ENCODE assay signal across 23 cellular contexts in genomic region chr3:20111836-20112235, GRCh38.
DNase-seq lines count a peak whose midpoint lies in the region; ATAC-seq and TF ChIP-seq lines count a peak whose summit lies in the region.
"Had no signal": no experiment of that assay in that cellular context is flagged by ENCODE, and none has a peak within 500 bp of the region (broad histone marks: within the 10 kb centered on the region; RNA-seq: fewer than 3 reads in every experiment).

No MANE protein-coding gene starts in this region.

- H3K9ac ChIP-seq in trophoblast cell (ENCODE audit: low read length): no peak overlapping the region

- H4K12ac ChIP-seq in trophoblast cell (ENCODE audit: low read depth, low read length): no peak overlapping the region

- no peak overlapping the region for H3K23ac ChIP-seq in trophoblast cell (ENCODE audit: low read length)

- no peaks in the 10 kb centered on the region for H3K9me3 ChIP-seq in trophoblast cell (ENCODE audit: insufficient read depth, low read depth, low read length)
- H3K9me3 ChIP-seq in effector memory CD4-positive, alpha-beta T cell (ENCODE audit: control insufficient read depth, low read length): no peaks in the 10 kb centered on the region
- H3K9me3 ChIP-seq: gastroesophageal sphincter, thoracic aorta had no signal

- no peaks in the 10 kb centered on the region for H3K36me3 ChIP-seq in trophoblast cell (ENCODE audit: control insufficient read depth in 1 of 2, insufficient read depth in 2 of 2, low read length in 2 of 2)
- H3K36me3 ChIP-seq in effector memory CD4-positive, alpha-beta T cell (ENCODE audit: control insufficient read depth, insufficient read depth, low read length): peaks cover 49% of the 10 kb centered on the region

- WGBS in trophoblast cell (ENCODE audit: extremely low coverage, insufficient coverage, insufficient read length): no CpG with 5 or more reads among the region's 6 CpGs

- H2BK120ac ChIP-seq in trophoblast cell (ENCODE audit: insufficient read depth, low read length, poor library complexity): no peak overlapping the region

- ATAC-seq in HG02981 (IDR thresholded peaks at IDR 0.05; ENCODE audit: unreplicated experiment): no peak
- ATAC-seq in GM18505 (IDR thresholded peaks at IDR 0.05; ENCODE audit: unreplicated experiment): no peak
- ATAC-seq: activated T-helper 17 cell treated with anti-CD3 and anti-CD28 coated beads, Interleukin-2, amount 50 U/mL, for 72 hours; gastroesophageal sphincter; HepG2; left colon; stimulated activated naive B cell treated with anti-CD40 and anti-IgM and Interleukin-4, amounts not matched to agents 10 μg/mL and 1 μg/mL and 100 μg/mL, for 72 hours had no signal

- CTCF ChIA-PET in RWPE1 (lab: Yijun Ruan, JAX): no interaction called here

- no peaks in the 10 kb centered on the region for H3K79me1 ChIP-seq in trophoblast cell (ENCODE audit: low read length)

- no peak overlapping the region for H3K4ac ChIP-seq in trophoblast cell (ENCODE audit: low read depth, low read length)

- no peak overlapping the region for H2BK5ac ChIP-seq in trophoblast cell (ENCODE audit: low read depth, low read length, poor library complexity)

- no peak overlapping the region for H3K4me3 ChIP-seq in trophoblast cell (ENCODE audit: low read depth, low read length)
- no peak overlapping the region for H3K4me3 ChIP-seq in effector memory CD4-positive, alpha-beta T cell (ENCODE audit: insufficient read depth, low read depth, low read length, poor library complexity, severe bottlenecking)
- H3K4me3 ChIP-seq: gastroesophageal sphincter, thoracic aorta had no signal

- no peak overlapping the region for H3K4me2 ChIP-seq in trophoblast cell (ENCODE audit: low read length)

- TF ChIP-seq CTCF in RWPE1 (conservative IDR thresholded peaks at IDR 0.05; ENCODE audit: low read depth): no peak

- H2AK5ac ChIP-seq in trophoblast cell (ENCODE audit: low read length): no peak overlapping the region

- H3K27ac ChIP-seq in RWPE1 (no peak overlapping the region), epithelial cell of prostate (no peak overlapping the region), trophoblast cell (ENCODE audit: low read depth, low read length) (no peak overlapping the region)
- no peak overlapping the region for H3K27ac ChIP-seq in effector memory CD4-positive, alpha-beta T cell (ENCODE audit: insufficient read depth, low read length, poor library complexity, severe bottlenecking)
- H3K27ac ChIP-seq: gastroesophageal sphincter, thoracic aorta had no signal

- H4K91ac ChIP-seq in trophoblast cell (ENCODE audit: low read depth, low read length): no peak overlapping the region

- POLR2A ChIA-PET in RWPE1 (lab: Yijun Ruan, JAX; ENCODE audit: low non-redundant PET): no interaction called here

- H2BK12ac ChIP-seq in trophoblast cell (ENCODE audit: low read length): no peak overlapping the region

- no peak for TF ChIP-seq POLR2A in GM18505 (IDR thresholded peaks at IDR 0.05; ENCODE audit: borderline replicate concordance, extremely low read depth, insufficient read depth, insufficient read length)

- H2AFZ ChIP-seq in trophoblast cell (ENCODE audit: insufficient read depth, low read length, poor library complexity): no peak overlapping the region

- H3K4me1 ChIP-seq in trophoblast cell (ENCODE audit: control insufficient read depth in 1 of 2, insufficient read depth in 2 of 2, low read length in 2 of 2): no peaks in the 10 kb centered on the region
- H3K4me1 ChIP-seq in effector memory CD4-positive, alpha-beta T cell (ENCODE audit: control insufficient read depth, insufficient read depth, low read length, poor library complexity, severe bottlenecking): peaks cover 8% of the 10 kb centered on the region
- H3K4me1 ChIP-seq: gastroesophageal sphincter had no signal

- H3K79me2 ChIP-seq in trophoblast cell (ENCODE audit: control insufficient read depth, insufficient read depth, low read length, poor library complexity): no peaks in the 10 kb centered on the region

- H3K18ac ChIP-seq in trophoblast cell (ENCODE audit: low read length): no peak overlapping the region

- no peak overlapping the region for H3K14ac ChIP-seq in trophoblast cell (ENCODE audit: low read length)

- peak; percentile 19 for DNase-seq in HCEC 1CT
- DNase-seq in RWPE1 (ENCODE audit: low spot score): peak; percentile 57
- peak; percentile 31 for DNase-seq in epithelial cell of prostate (ENCODE audit: low read depth, low spot score)
- peak; percentile 7 to 38 for DNase-seq in trophoblast cell
- DNase-seq in effector memory CD4-positive, alpha-beta T cell: no peak
- DNase-seq: activated CD4-positive, alpha-beta T cell treated with anti-CD3 and anti-CD28 coated beads for 4 hours; CD4-positive, alpha-beta memory T cell; DMS53; H7; left colon; midbrain; NCI-H1436; NCI-H510A treated with DMSO at 0.1 percent for 48 hours; posterior cingulate gyrus; SHP77; stimulated activated CD4-positive, alpha-beta T cell treated with anti-CD3 and anti-CD28 coated beads, Interleukin-1b, Interleukin-23, amount 100 ng/mL, for 48 hours; stimulated activated naive B cell treated with anti-CD40 and anti-IgM and Interleukin-4, amounts not matched to agents 10 μg/mL and 1 μg/mL and 100 μg/mL, for 72 hours had no signal

- no peak overlapping the region for H4K8ac ChIP-seq in trophoblast cell (ENCODE audit: low read depth, low read length)

- H3K27me3 ChIP-seq in trophoblast cell (ENCODE audit: insufficient read depth, low read length): no peaks in the 10 kb centered on the region
- H3K27me3 ChIP-seq in effector memory CD4-positive, alpha-beta T cell (replicated peaks; ENCODE audit: control insufficient read depth, insufficient read depth, low read length, poor library complexity, severe bottlenecking): no peaks in the 10 kb centered on the region
- H3K27me3 ChIP-seq: gastroesophageal sphincter had no signal

Comparison
In these comparisons a context has a peak if more than half of its experiments do, and no peak if none do; other contexts are left out.
1. DNase-seq: peak in HCEC 1CT (single experiment), RWPE1 (single experiment), epithelial cell of prostate (single experiment) and trophoblast cell (2 of 2); none in effector memory CD4-positive, alpha-beta T cell (0 of 3).